ENCODE assay signal across 1 cellular context in the genomic region with DNA sequence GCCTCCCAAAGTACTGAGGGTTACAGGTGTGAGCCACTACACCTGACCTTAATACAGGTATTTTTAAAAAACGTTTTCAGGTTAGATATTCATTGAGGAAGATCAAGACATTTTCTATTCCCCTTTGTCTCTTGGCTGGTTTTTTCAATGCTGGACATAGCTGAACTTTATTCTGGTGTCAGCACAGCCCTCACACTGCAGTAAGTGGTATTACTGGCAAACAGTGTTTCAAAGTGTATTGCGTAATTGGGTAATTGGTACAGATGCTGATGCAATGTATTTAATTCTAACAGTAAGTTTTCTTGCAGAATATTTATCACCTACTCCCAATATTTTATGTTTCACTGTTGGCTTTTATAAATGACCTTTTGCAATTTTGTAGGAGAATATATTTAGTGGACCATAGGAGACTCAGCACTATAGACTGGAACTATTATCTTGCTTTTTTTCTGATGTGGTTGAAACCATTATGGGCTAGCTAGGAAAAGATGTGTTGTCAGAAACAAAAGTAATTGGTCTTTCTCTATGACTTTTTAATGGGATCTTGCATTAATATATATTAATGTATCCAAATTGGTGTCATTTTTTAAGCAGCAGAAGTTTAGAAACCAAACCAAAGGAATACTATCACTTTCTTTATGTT.
A peak's percentile ranks its signal among the peaks of the same experiment; 100 is the strongest.
TF ChIP-seq lines count a peak whose summit lies in the region.

No MANE protein-coding gene starts in this region.

TF ChIP-seq in HepG2, 621 proteins besides CTCF, POLR2A, EP300 and RAD21 (continued from another document and continues in another):
- TF ChIP-seq, protein P1, sequence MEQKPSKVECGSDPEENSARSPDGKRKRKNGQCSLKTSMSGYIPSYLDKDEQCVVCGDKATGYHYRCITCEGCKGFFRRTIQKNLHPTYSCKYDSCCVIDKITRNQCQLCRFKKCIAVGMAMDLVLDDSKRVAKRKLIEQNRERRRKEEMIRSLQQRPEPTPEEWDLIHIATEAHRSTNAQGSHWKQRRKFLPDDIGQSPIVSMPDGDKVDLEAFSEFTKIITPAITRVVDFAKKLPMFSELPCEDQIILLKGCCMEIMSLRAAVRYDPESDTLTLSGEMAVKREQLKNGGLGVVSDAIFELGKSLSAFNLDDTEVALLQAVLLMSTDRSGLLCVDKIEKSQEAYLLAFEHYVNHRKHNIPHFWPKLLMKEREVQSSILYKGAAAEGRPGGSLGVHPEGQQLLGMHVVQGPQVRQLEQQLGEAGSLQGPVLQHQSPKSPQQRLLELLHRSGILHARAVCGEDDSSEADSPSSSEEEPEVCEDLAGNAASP (CRISPR knock-in tag; IDR thresholded peaks at IDR 0.05; ENCODE audit: borderline replicate concordance), result 0 out of 2 replicates have a peak, but pooled peaks have one; percentile 41
- no peak for TF ChIP-seq SUZ12 (IDR thresholded peaks at IDR 0.05; ENCODE audit: low read depth, low read length)
- TF ChIP-seq BCL6 (CRISPR knock-in tag; IDR thresholded peaks at IDR 0.05), result peak; percentile 56
- TF ChIP-seq RXRB (CRISPR knock-in tag; IDR thresholded peaks at IDR 0.05; ENCODE audit: borderline replicate concordance), result peak; percentile 75; the same call in 1 of the 2 replicates
- TF ChIP-seq, protein P2, sequence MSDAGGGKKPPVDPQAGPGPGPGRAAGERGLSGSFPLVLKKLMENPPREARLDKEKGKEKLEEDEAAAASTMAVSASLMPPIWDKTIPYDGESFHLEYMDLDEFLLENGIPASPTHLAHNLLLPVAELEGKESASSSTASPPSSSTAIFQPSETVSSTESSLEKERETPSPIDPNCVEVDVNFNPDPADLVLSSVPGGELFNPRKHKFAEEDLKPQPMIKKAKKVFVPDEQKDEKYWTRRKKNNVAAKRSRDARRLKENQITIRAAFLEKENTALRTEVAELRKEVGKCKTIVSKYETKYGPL (CRISPR knock-in tag; IDR thresholded peaks at IDR 0.05), result 0 out of 2 replicates have a peak, but pooled peaks have one; percentile 53
- no peak for TF ChIP-seq ZBTB42 (CRISPR knock-in tag; IDR thresholded peaks at IDR 0.05)
- TF ChIP-seq, protein P3, sequence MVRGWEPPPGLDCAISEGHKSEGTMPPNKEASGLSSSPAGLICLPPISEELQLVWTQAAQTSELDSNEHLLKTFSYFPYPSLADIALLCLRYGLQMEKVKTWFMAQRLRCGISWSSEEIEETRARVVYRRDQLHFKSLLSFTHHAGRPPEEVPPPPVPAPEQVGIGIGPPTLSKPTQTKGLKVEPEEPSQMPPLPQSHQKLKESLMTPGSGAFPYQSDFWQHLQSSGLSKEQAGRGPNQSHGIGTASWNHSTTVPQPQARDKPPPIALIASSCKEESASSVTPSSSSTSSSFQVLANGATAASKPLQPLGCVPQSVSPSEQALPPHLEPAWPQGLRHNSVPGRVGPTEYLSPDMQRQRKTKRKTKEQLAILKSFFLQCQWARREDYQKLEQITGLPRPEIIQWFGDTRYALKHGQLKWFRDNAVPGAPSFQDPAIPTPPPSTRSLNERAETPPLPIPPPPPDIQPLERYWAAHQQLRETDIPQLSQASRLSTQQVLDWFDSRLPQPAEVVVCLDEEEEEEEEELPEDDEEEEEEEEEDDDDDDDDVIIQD (CRISPR knock-in tag; IDR thresholded peaks at IDR 0.05; ENCODE audit: low read depth), result peak; percentile 73; the same call in 1 of the 2 replicates
- TF ChIP-seq AKAP8 (CRISPR knock-in tag; IDR thresholded peaks at IDR 0.05), result no peak
- no peak for TF ChIP-seq ZNF256 (CRISPR knock-in tag; conservative IDR thresholded peaks at IDR 0.05)
- TF ChIP-seq, protein P4, sequence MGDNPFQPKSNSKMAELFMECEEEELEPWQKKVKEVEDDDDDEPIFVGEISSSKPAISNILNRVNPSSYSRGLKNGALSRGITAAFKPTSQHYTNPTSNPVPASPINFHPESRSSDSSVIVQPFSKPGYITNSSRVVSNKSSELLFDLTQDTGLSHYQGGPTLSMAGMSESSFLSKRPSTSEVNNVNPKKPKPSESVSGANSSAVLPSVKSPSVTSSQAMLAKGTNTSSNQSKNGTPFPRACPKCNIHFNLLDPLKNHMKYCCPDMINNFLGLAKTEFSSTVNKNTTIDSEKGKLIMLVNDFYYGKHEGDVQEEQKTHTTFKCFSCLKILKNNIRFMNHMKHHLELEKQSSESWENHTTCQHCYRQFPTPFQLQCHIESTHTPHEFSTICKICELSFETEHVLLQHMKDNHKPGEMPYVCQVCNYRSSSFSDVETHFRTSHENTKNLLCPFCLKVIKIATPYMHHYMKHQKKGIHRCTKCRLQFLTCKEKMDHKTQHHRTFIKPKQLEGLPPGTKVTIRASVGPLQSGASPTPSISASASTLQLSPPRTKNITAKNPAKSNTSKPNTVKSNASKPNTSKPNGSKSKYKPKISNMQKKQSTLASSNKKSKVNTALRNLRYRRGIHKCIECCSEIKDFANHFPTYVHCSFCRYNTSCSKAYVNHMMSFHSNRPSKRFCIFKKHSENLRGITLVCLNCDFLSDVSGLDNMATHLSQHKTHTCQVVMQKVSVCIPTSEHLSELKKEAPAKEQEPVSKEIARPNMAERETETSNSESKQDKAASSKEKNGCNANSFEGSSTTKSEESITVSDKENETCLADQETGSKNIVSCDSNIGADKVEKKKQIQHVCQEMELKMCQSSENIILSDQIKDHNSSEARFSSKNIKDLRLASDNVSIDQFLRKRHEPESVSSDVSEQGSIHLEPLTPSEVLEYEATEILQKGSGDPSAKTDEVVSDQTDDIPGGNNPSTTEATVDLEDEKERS (CRISPR knock-in tag; IDR thresholded peaks at IDR 0.05), result 0 out of 2 replicates have a peak, but pooled peaks have one; percentile 49
- TF ChIP-seq ZNF292 (CRISPR knock-in tag; IDR thresholded peaks at IDR 0.05; ENCODE audit: borderline replicate concordance, low read depth), result peak; percentile 65; the same call in 1 of the 2 replicates
- no peak for TF ChIP-seq SOX13 (IDR thresholded peaks at IDR 0.05)
- TF ChIP-seq SOX13 (CRISPR knock-in tag; conservative IDR thresholded peaks at IDR 0.05 in 1 of 2, IDR thresholded peaks at IDR 0.05 in 1 of 2), result peak in 1 of 2 experiments; percentile 43; a peak in 1 of 4 replicates
- TF ChIP-seq, protein P5, sequence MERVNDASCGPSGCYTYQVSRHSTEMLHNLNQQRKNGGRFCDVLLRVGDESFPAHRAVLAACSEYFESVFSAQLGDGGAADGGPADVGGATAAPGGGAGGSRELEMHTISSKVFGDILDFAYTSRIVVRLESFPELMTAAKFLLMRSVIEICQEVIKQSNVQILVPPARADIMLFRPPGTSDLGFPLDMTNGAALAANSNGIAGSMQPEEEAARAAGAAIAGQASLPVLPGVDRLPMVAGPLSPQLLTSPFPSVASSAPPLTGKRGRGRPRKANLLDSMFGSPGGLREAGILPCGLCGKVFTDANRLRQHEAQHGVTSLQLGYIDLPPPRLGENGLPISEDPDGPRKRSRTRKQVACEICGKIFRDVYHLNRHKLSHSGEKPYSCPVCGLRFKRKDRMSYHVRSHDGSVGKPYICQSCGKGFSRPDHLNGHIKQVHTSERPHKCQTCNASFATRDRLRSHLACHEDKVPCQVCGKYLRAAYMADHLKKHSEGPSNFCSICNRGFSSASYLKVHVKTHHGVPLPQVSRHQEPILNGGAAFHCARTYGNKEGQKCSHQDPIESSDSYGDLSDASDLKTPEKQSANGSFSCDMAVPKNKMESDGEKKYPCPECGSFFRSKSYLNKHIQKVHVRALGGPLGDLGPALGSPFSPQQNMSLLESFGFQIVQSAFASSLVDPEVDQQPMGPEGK (CRISPR knock-in tag; IDR thresholded peaks at IDR 0.05), result no peak
- peak; percentile 41; the same call in 1 of the 2 replicates for TF ChIP-seq ISL2 (CRISPR knock-in tag; IDR thresholded peaks at IDR 0.05)
- TF ChIP-seq, protein P6, sequence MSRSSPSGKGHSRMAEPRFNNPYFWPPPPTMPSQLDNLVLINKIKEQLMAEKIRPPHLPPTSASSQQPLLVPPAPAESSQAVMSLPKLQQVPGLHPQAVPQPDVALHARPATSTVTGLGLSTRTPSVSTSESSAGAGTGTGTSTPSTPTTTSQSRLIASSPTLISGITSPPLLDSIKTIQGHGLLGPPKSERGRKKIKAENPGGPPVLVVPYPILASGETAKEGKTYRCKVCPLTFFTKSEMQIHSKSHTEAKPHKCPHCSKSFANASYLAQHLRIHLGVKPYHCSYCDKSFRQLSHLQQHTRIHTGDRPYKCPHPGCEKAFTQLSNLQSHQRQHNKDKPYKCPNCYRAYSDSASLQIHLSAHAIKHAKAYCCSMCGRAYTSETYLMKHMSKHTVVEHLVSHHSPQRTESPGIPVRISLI (CRISPR knock-in tag; IDR thresholded peaks at IDR 0.05; ENCODE audit: borderline replicate concordance), result peak; percentile 63; the same call in 1 of the 2 replicates
- 0 out of 2 replicates have a peak, but pooled peaks have one; percentile 29 for TF ChIP-seq PPARG (CRISPR knock-in tag; conservative IDR thresholded peaks at IDR 0.05)
- 0 out of 2 replicates have a peak, but pooled peaks have one; percentile 24 for TF ChIP-seq RARA (CRISPR knock-in tag; IDR thresholded peaks at IDR 0.05)
- no peak for TF ChIP-seq ZFAT (CRISPR knock-in tag; conservative IDR thresholded peaks at IDR 0.05)
- peak; percentile 54; the same call in 1 of the 2 replicates for TF ChIP-seq SAP130 (CRISPR knock-in tag; IDR thresholded peaks at IDR 0.05; ENCODE audit: low read depth)
- peak; percentile 88 for TF ChIP-seq ZNF12 (CRISPR knock-in tag; IDR thresholded peaks at IDR 0.05)
- TF ChIP-seq SALL2 (CRISPR knock-in tag; IDR thresholded peaks at IDR 0.05), result no peak
- TF ChIP-seq RAD51 (IDR thresholded peaks at IDR 0.05; ENCODE audit: borderline replicate concordance), result no peak
- no peak for TF ChIP-seq CREB1 (IDR thresholded peaks at IDR 0.05)
- TF ChIP-seq CREB1 (CRISPR knock-in tag; IDR thresholded peaks at IDR 0.05), result peak; percentile 23; the same call in 1 of the 2 replicates
- TF ChIP-seq HOXD1 (CRISPR knock-in tag; IDR thresholded peaks at IDR 0.05), result no peak
- no peak for TF ChIP-seq ZNF333 (CRISPR knock-in tag; IDR thresholded peaks at IDR 0.05; ENCODE audit: borderline replicate concordance)
- no peak for TF ChIP-seq FOXA1 (IDR thresholded peaks at IDR 0.05)
- peak; percentile 39; the same call in 1 of the 2 replicates for TF ChIP-seq FOXA1 (CRISPR knock-in tag; IDR thresholded peaks at IDR 0.05)
- TF ChIP-seq MXI1 (IDR thresholded peaks at IDR 0.05; ENCODE audit: borderline replicate concordance, low read depth, low read length), result no peak
- TF ChIP-seq ZMYM4 (CRISPR knock-in tag; IDR thresholded peaks at IDR 0.05), result peak; percentile 51; the same call in 1 of the 2 replicates
- TF ChIP-seq CHD4 (IDR thresholded peaks at IDR 0.05; ENCODE audit: borderline replicate concordance, low read length), result no peak
- no peak for TF ChIP-seq ZNF441 (CRISPR knock-in tag; IDR thresholded peaks at IDR 0.05; ENCODE audit: borderline replicate concordance)
- TF ChIP-seq ZSCAN22 (CRISPR knock-in tag; IDR thresholded peaks at IDR 0.05), result no peak
- no peak for TF ChIP-seq ZNF337 (CRISPR knock-in tag; IDR thresholded peaks at IDR 0.05; ENCODE audit: borderline replicate concordance, low read depth)
- TF ChIP-seq CEBPG (CRISPR knock-in tag; IDR thresholded peaks at IDR 0.05), result peak; percentile 100
- TF ChIP-seq KAT8 (CRISPR knock-in tag; IDR thresholded peaks at IDR 0.05), result peak; percentile 56; the same call in 1 of the 2 replicates
- TF ChIP-seq, protein P7, sequence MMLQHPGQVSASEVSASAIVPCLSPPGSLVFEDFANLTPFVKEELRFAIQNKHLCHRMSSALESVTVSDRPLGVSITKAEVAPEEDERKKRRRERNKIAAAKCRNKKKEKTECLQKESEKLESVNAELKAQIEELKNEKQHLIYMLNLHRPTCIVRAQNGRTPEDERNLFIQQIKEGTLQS (CRISPR knock-in tag; IDR thresholded peaks at IDR 0.05), result peak; percentile 80
- TF ChIP-seq SOX5 (CRISPR knock-in tag; IDR thresholded peaks at IDR 0.05; ENCODE audit: borderline replicate concordance), result peak; percentile 44; the same call in 1 of the 2 replicates
- no peak for TF ChIP-seq ZFX (CRISPR knock-in tag; IDR thresholded peaks at IDR 0.05; ENCODE audit: low read depth)
- TF ChIP-seq, protein P8, sequence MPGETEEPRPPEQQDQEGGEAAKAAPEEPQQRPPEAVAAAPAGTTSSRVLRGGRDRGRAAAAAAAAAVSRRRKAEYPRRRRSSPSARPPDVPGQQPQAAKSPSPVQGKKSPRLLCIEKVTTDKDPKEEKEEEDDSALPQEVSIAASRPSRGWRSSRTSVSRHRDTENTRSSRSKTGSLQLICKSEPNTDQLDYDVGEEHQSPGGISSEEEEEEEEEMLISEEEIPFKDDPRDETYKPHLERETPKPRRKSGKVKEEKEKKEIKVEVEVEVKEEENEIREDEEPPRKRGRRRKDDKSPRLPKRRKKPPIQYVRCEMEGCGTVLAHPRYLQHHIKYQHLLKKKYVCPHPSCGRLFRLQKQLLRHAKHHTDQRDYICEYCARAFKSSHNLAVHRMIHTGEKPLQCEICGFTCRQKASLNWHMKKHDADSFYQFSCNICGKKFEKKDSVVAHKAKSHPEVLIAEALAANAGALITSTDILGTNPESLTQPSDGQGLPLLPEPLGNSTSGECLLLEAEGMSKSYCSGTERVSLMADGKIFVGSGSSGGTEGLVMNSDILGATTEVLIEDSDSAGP (CRISPR knock-in tag; IDR thresholded peaks at IDR 0.05; ENCODE audit: borderline replicate concordance), result no peak
- TF ChIP-seq ZNF230 (CRISPR knock-in tag; IDR thresholded peaks at IDR 0.05), result no peak
- peak; percentile 68; the same call in 1 of the 2 replicates for TF ChIP-seq ATF7 (IDR thresholded peaks at IDR 0.05)
- no peak for TF ChIP-seq ATF7 (CRISPR knock-in tag; IDR thresholded peaks at IDR 0.05)
- TF ChIP-seq PITX1 (CRISPR knock-in tag; IDR thresholded peaks at IDR 0.05), result 0 out of 2 replicates have a peak, but pooled peaks have one; percentile 42
- no peak for TF ChIP-seq ZKSCAN5 (CRISPR knock-in tag; IDR thresholded peaks at IDR 0.05)
- no peak for TF ChIP-seq GATA4 (IDR thresholded peaks at IDR 0.05; ENCODE audit: borderline replicate concordance, low read depth)
- TF ChIP-seq SMAD3 (CRISPR knock-in tag; IDR thresholded peaks at IDR 0.05), result peak; percentile 85
- no peak for TF ChIP-seq TSC22D2 (CRISPR knock-in tag; IDR thresholded peaks at IDR 0.05; ENCODE audit: borderline replicate concordance)
- TF ChIP-seq ZNF331 (CRISPR knock-in tag; IDR thresholded peaks at IDR 0.05), result peak; percentile 84
- TF ChIP-seq STAT5B (CRISPR knock-in tag; IDR thresholded peaks at IDR 0.05), result no peak
- TF ChIP-seq, protein P9, sequence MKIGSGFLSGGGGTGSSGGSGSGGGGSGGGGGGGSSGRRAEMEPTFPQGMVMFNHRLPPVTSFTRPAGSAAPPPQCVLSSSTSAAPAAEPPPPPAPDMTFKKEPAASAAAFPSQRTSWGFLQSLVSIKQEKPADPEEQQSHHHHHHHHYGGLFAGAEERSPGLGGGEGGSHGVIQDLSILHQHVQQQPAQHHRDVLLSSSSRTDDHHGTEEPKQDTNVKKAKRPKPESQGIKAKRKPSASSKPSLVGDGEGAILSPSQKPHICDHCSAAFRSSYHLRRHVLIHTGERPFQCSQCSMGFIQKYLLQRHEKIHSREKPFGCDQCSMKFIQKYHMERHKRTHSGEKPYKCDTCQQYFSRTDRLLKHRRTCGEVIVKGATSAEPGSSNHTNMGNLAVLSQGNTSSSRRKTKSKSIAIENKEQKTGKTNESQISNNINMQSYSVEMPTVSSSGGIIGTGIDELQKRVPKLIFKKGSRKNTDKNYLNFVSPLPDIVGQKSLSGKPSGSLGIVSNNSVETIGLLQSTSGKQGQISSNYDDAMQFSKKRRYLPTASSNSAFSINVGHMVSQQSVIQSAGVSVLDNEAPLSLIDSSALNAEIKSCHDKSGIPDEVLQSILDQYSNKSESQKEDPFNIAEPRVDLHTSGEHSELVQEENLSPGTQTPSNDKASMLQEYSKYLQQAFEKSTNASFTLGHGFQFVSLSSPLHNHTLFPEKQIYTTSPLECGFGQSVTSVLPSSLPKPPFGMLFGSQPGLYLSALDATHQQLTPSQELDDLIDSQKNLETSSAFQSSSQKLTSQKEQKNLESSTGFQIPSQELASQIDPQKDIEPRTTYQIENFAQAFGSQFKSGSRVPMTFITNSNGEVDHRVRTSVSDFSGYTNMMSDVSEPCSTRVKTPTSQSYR (CRISPR knock-in tag; IDR thresholded peaks at IDR 0.05; ENCODE audit: borderline replicate concordance), result peak; percentile 31; the same call in 1 of the 2 replicates
- TF ChIP-seq TCF7 (IDR thresholded peaks at IDR 0.05; ENCODE audit: low read depth), result no peak
